In the genomic region with DNA sequence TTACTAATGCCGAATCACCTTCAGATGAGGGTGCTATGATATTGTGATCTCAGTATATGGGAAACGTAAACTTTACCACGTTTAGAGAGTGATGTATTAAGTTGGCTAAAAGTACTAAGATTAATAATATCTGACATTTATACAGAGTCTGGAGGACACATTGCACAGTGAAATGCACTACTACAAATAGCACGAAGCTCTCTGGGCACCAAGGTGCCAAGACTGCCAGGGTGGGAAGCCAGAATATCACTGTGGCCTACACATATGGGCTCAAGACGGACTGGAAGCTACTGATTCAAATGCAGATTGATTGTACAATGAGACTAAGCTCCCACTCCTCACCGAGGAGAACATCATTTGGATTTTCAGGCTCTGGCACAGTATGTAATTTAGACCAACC, we compare ENCODE assay signal across 25 cellular contexts.
"Had no signal": no experiment of that assay in that cellular context is flagged by ENCODE, and none has a peak within 500 bp of the region (broad histone marks: within the 10 kb centered on the region; RNA-seq: fewer than 3 reads in every experiment).

No MANE protein-coding gene starts in this region.

- DNase-seq: natural killer cell; occipital lobe; ovary; posterior cingulate gyrus; psoas muscle; right cardiac atrium; right lobe of liver; sigmoid colon; small intestine; stimulated activated CD4-positive, alpha-beta T cell treated with anti-CD3 and anti-CD28 coated beads, Interleukin-15, amount 100 ng/mL, for 24 hours; stimulated activated CD4-positive, alpha-beta T cell treated with anti-CD3 and anti-CD28 coated beads, Interleukin-2, amount 100 ng/mL, for 24 hours; stimulated activated CD4-positive, alpha-beta T cell treated with anti-CD3 and anti-CD28 coated beads, Interleukin-2, amount 100 ng/mL, for 48 hours; stimulated activated CD4-positive, alpha-beta T cell treated with anti-CD3 and anti-CD28 coated beads, Interleukin-4, amount 100 ng/mL, for 24 hours; stimulated activated naive B cell treated with anti-CD40 and anti-IgM and Interleukin-4, amounts not matched to agents 10 μg/mL and 1 μg/mL and 100 μg/mL, for 72 hours; stimulated activated naive CD4-positive, alpha-beta T cell treated with Interleukin-2 at 50 U/mL for 16 hours; stomach; thyroid gland; trophoblast cell; upper lobe of left lung had no signal

- H3K4me3 ChIP-seq: neural progenitor cell, ovary, psoas muscle, right lobe of liver, sigmoid colon, stomach, thoracic aorta, thyroid gland, tibial nerve, upper lobe of left lung, vagina had no signal

- ATAC-seq: natural killer cell; right cardiac atrium; right lobe of liver; stimulated activated effector memory CD8-positive, alpha-beta T cell treated with anti-CD3 and anti-CD28 coated beads, Interleukin-12 subunit alpha, Interleukin-12 subunit beta, amount 100 ng/mL, for 72 hours; stimulated activated naive B cell treated with anti-CD40 and anti-IgM and Interleukin-4, amounts not matched to agents 10 μg/mL and 1 μg/mL and 100 μg/mL, for 72 hours had no signal

- H3K36me3 ChIP-seq: neural progenitor cell, ovary, right lobe of liver, sigmoid colon, stomach, thoracic aorta, thyroid gland, tibial nerve, upper lobe of left lung, vagina had no signal

- H3K27ac ChIP-seq: neural progenitor cell, ovary, parathyroid adenoma, psoas muscle, right lobe of liver, sigmoid colon, stomach, thoracic aorta, thyroid gland, tibial nerve, upper lobe of left lung, vagina had no signal

- H3K27me3 ChIP-seq: neural progenitor cell, ovary, right lobe of liver, sigmoid colon, stomach, thyroid gland, tibial nerve, upper lobe of left lung, vagina had no signal

- H3K9me3 ChIP-seq: ovary, psoas muscle, right lobe of liver, sigmoid colon, stomach, thoracic aorta, thyroid gland, tibial nerve, upper lobe of left lung, vagina had no signal

- H3K4me1 ChIP-seq: neural progenitor cell, parathyroid adenoma, right lobe of liver, sigmoid colon, tibial nerve, vagina had no signal
